ENCODE assay signal across 32 cellular contexts in the genomic region with DNA sequence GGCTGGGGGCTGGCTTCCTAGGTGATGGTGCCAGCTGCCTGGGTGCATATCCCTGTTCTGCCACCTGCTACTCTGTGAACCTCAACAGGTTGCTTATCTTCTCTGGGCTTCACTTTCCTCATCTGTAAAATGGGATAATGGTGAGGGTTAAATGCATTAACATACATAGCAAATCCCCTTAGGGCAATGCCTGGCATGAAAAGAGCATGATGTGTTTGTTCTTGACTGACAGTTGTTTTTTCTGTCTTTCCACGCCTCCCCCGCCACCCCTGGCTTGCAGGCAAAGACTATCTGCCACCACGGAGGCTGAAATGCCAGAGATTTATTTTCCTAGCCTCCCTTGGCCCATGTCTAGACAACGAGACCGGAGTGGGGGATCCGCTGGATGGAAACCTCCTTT.
"Had no signal": no experiment of that assay in that cellular context is flagged by ENCODE, and none has a peak within 500 bp of the region (broad histone marks: within the 10 kb centered on the region; RNA-seq: fewer than 3 reads in every experiment).

No MANE protein-coding gene starts in this region.

- FAIRE-seq: endometrium, endothelial cell of umbilical vein had no signal

- DNase-seq: activated B cell treated with CpG ODN at 0.5 μM for 24 hours; activated CD4-positive, alpha-beta memory T cell treated with anti-CD3 and anti-CD28 coated beads for 36 hours; activated CD4-positive, alpha-beta T cell treated with anti-CD3 and anti-CD28 coated beads for 48 hours; activated CD4-positive, alpha-beta T cell treated with anti-CD3 and anti-CD28 coated beads, Interleukin-2, amount 50 U/mL, for 1 hour; activated CD8-positive, alpha-beta memory T cell treated with anti-CD3 and anti-CD28 coated beads, Interleukin-2, amount 10 ng/mL, durations not matched to agents 7 days and 5 days; activated CD8-positive, alpha-beta memory T cell treated with anti-CD3 and anti-CD28 coated beads, Interleukin-2, amount 50 U/mL, for 4 hours; activated CD8-positive, alpha-beta T cell treated with anti-CD3 and anti-CD28 coated beads, Interleukin-2, amount 10 ng/mL, durations not matched to agents 7 days and 5 days; activated effector memory CD4-positive, alpha-beta T cell treated with anti-CD3 and anti-CD28 coated beads, Interleukin-2, amount 50 U/mL, for 16 hours; activated naive CD4-positive, alpha-beta T cell treated with anti-CD3 and anti-CD28 coated beads for 36 hours; activated naive CD8-positive, alpha-beta T cell treated with anti-CD3 and anti-CD28 coated beads for 36 hours; activated naive CD8-positive, alpha-beta T cell treated with anti-CD3 and anti-CD28 coated beads, Interleukin-2, amount 50 U/mL, for 24 hours; activated T-cell treated with anti-CD3 and anti-CD28 coated beads, Interleukin-2, amount 50 U/mL, for 1 hour; activated T-cell treated with anti-CD3 and anti-CD28 coated beads, Interleukin-2, amount 50 U/mL, for 48 hours; adrenal gland; amygdala; aorta; body of pancreas; caudate nucleus; cerebellar nuclear complex; colonic mucosa; effector CD8-positive, alpha-beta T cell; esophagus squamous epithelium; foreskin melanocyte; T-helper 1 cell; T-helper 17 cell; T1000; WERI-Rb-1 had no signal

- H3K27me3 ChIP-seq: body of pancreas, colonic mucosa had no signal

- H3K36me3 ChIP-seq: adrenal gland, colonic mucosa, esophagus squamous epithelium, gastroesophageal sphincter, WERI-Rb-1 had no signal

- H3K27ac ChIP-seq: adrenal gland, body of pancreas, colonic mucosa, epithelial cell of prostate, esophagus squamous epithelium, gastroesophageal sphincter, WERI-Rb-1 had no signal

- H3K4me3 ChIP-seq: adrenal gland, body of pancreas, colonic mucosa, esophagus squamous epithelium, gastroesophageal sphincter had no signal

- ATAC-seq: activated CD4-positive, CD25-positive, alpha-beta regulatory T cell treated with anti-CD3 and anti-CD28 coated beads, Interleukin-2, amount 50 U/mL, for 24 hours; activated CD8-positive, alpha-beta memory T cell treated with anti-CD3 and anti-CD28 coated beads, Interleukin-2, amount 10 ng/mL, durations not matched to agents 7 days and 5 days; activated CD8-positive, alpha-beta T cell treated with anti-CD3 and anti-CD28 coated beads, Interleukin-2, amount 10 ng/mL, durations not matched to agents 7 days and 5 days; activated naive CD8-positive, alpha-beta T cell treated with anti-CD3 and anti-CD28 coated beads, Interleukin-2, amount 50 U/mL, for 24 hours; body of pancreas; gastroesophageal sphincter; T-helper 17 cell had no signal

- H3K4me1 ChIP-seq: adrenal gland, body of pancreas, colonic mucosa, esophagus squamous epithelium, gastroesophageal sphincter had no signal

- H3K9me3 ChIP-seq: adrenal gland, body of pancreas, colonic mucosa, esophagus squamous epithelium, gastroesophageal sphincter had no signal
